1 cellular context compared by ENCODE assay signal in genomic region chr15:81813215-81813614, GRCh38.
TF ChIP-seq lines count a peak whose summit lies in the region.

No MANE protein-coding gene starts in this region.

TF ChIP-seq in SK-N-SH treated with all-trans-retinoic acid at 6 μM for 48 hours, 23 proteins besides CTCF, POLR2A, EP300 and RAD21 (continued from another document):
- TF ChIP-seq CREB5 (CRISPR knock-in tag; IDR thresholded peaks at IDR 0.05; ENCODE audit: low read depth) = no peak
- no peak for TF ChIP-seq BACH2 (CRISPR knock-in tag; IDR thresholded peaks at IDR 0.05; ENCODE audit: borderline replicate concordance)
- TF ChIP-seq ZC3H10 (CRISPR knock-in tag; IDR thresholded peaks at IDR 0.05) = no peak
- no peak for TF ChIP-seq ESRRG (CRISPR knock-in tag; IDR thresholded peaks at IDR 0.05)
- no peak for TF ChIP-seq TOX (CRISPR knock-in tag; IDR thresholded peaks at IDR 0.05; ENCODE audit: borderline replicate concordance)
- no peak for TF ChIP-seq ARNTL (CRISPR knock-in tag; IDR thresholded peaks at IDR 0.05; ENCODE audit: borderline replicate concordance, low read depth)
